ENCODE assay signal across 13 cellular contexts in genomic region chr15:71114066-71114680, GRCh38. TPM values are rescaled to one million over a fixed set of nuclear protein-coding genes. Genes with fewer than 3 reads are reported as not detected.
A peak's percentile ranks its signal among the peaks of the same experiment; 100 is the strongest.
DNase-seq lines count a peak whose midpoint lies in the region; ATAC-seq and TF ChIP-seq lines count a peak whose summit lies in the region.
"Had no signal": no experiment of that assay in that cellular context is flagged by ENCODE, and none has a peak within 500 bp of the region (broad histone marks: within the 10 kb centered on the region; RNA-seq: fewer than 3 reads in every experiment).

No MANE protein-coding gene starts in this region.

- no peak overlapping the region for H2BK15ac ChIP-seq in H9 (ENCODE audit: low read depth, low read length)

- H3K27ac ChIP-seq in H9 (ENCODE audit: insufficient read length, low read depth, low read length) (no peak overlapping the region), prostate gland (peak overlapping the region; percentile 89 to 93)
- H3K27ac ChIP-seq: HL-60 had no signal

- WGBS in H9 (ENCODE audit: extremely low coverage, insufficient read length, low lambda C conversion rate): no CpG with 5 or more reads among the region's 11 CpGs
- WGBS in prostate gland: 58% methylated on average over 11 of the region's 11 CpGs

- H3K9me3 ChIP-seq in H9 (ENCODE audit: control insufficient read depth, low read depth, low read length): no peaks in the 10 kb centered on the region
- H3K9me3 ChIP-seq in iPS-15b (ENCODE audit: control insufficient read depth, insufficient read depth, low read length): no peaks in the 10 kb centered on the region
- H3K9me3 ChIP-seq in prostate gland: no peaks in the 10 kb centered on the region
- H3K9me3 ChIP-seq in mucosa of descending colon: no peaks in the 10 kb centered on the region
- H3K9me3 ChIP-seq: adrenal gland, MG63 had no signal

- H3K4ac ChIP-seq in H9 (ENCODE audit: low read depth, low read length): no peak overlapping the region

- H3K79me2 ChIP-seq in H9 (ENCODE audit: insufficient read depth, low read length): no peaks in the 10 kb centered on the region

- H3K79me1 ChIP-seq in H9 (ENCODE audit: insufficient read depth, low read depth, low read length, poor library complexity, severe bottlenecking): no peaks in the 10 kb centered on the region

- H3K27ac Mint-ChIP-seq in H9: no peak overlapping the region
- H3K27ac Mint-ChIP-seq: CD14-positive monocyte had no signal

- H3K9ac ChIP-seq in H9 (ENCODE audit: extremely low read depth, insufficient read length, low read length): no peak overlapping the region
- H3K9ac ChIP-seq in iPS-15b (ENCODE audit: low read depth, low read length): no peak overlapping the region

- H3K9me3 Mint-ChIP-seq in H9: no peaks in the 10 kb centered on the region

- H3K27me3 Mint-ChIP-seq in H9 (ENCODE audit: low read depth): peaks cover 45% of the 10 kb centered on the region

- no peak overlapping the region for H4K5ac ChIP-seq in H9 (ENCODE audit: insufficient read length, low read depth, low read length)

- no peak overlapping the region for H2AK5ac ChIP-seq in H9 (ENCODE audit: insufficient read length, low read length)

- no peak overlapping the region for H2BK12ac ChIP-seq in H9 (ENCODE audit: insufficient read length, low read depth, low read length)

- H2BK120ac ChIP-seq in H9 (ENCODE audit: low read depth, low read length, poor library complexity, severe bottlenecking): no peak overlapping the region

- peak overlapping the region; percentile 78 for H3K4me3 ChIP-seq in iPS-15b (ENCODE audit: low read depth, low read length)
- no peak overlapping the region for H3K4me3 ChIP-seq in prostate gland
- no peak overlapping the region for H3K4me3 ChIP-seq in mucosa of descending colon

- H4K20me1 ChIP-seq in H9 (ENCODE audit: control insufficient read depth, insufficient read depth, insufficient read length): no peaks in the 10 kb centered on the region

- DNase-seq in H9 (peak; percentile 45), NCI-H748 treated with DMSO at 0.1 percent for 48 hours (lab: John Stamatoyannopoulos, UW) (peak; percentile 43), prostate gland (ENCODE audit: low spot score) (no peak), SIG-M5 treated with dmso at 0.1 percent for 504 hours (lab: John Stamatoyannopoulos, UW; ENCODE audit: unreplicated experiment) (no peak), mucosa of descending colon (no peak)
- DNase-seq: MG63; stimulated activated naive CD4-positive, alpha-beta T cell treated with Interleukin-2 at 50 U/mL for 16 hours had no signal

- H3K4me2 ChIP-seq in H9 (ENCODE audit: insufficient read depth, insufficient read length, low read length): peak overlapping the region; percentile 65

- peak overlapping the region; percentile 81 to 88 for H3K4me3 Mint-ChIP-seq in H9

- peak overlapping the region; percentile 94 for H2AFZ ChIP-seq in H9 (ENCODE audit: low read length)

- no peak overlapping the region for H2BK20ac ChIP-seq in H9 (ENCODE audit: low read depth, low read length, poor library complexity, severe bottlenecking)

- no peak overlapping the region for H4K8ac ChIP-seq in H9 (replicated peaks; ENCODE audit: insufficient read length, low read depth, low read length)

- TF ChIP-seq CTCF in H9 (conservative IDR thresholded peaks at IDR 0.05): no peak
- no peak for TF ChIP-seq CTCF in prostate gland (IDR thresholded peaks at IDR 0.05)
- TF ChIP-seq CTCF in mucosa of descending colon (IDR thresholded peaks at IDR 0.05): no peak

- no peaks in the 10 kb centered on the region for H3K36me3 Mint-ChIP-seq in H9 (ENCODE audit: insufficient read depth in 1 of 3, low read depth in 3 of 3)

- H3K4me1 ChIP-seq in H9 (ENCODE audit: insufficient read depth, low read length) (peaks cover 9% of the 10 kb centered on the region; the same call in 1 of the 2 replicates), iPS-15b (ENCODE audit: control insufficient read depth, insufficient read depth, low read length) (peaks cover 7% of the 10 kb centered on the region), prostate gland (replicated peaks) (no peaks in the 10 kb centered on the region), mucosa of descending colon (ENCODE audit: low read depth) (peaks cover 25% of the 10 kb centered on the region)

- H3K56ac ChIP-seq in H9 (ENCODE audit: insufficient read length, low read depth, low read length): no peak overlapping the region

- peaks cover 54 to 63% of the 10 kb centered on the region in 2 experiments for H3K4me1 Mint-ChIP-seq in H9

- H3K36me3 ChIP-seq in iPS-15b (ENCODE audit: control insufficient read depth, insufficient read depth, low read length) (no peaks in the 10 kb centered on the region), prostate gland (no peaks in the 10 kb centered on the region), mucosa of descending colon (ENCODE audit: low read depth) (no peaks in the 10 kb centered on the region)
- H3K36me3 ChIP-seq: adrenal gland, MG63 had no signal

- H3K23ac ChIP-seq in H9 (ENCODE audit: insufficient read length, low read depth, low read length): no peak overlapping the region

- H3K27me3 ChIP-seq in H9 (ENCODE audit: insufficient read depth, low read length) (peaks cover 6% of the 10 kb centered on the region; the same call in 1 of the 2 replicates), iPS-15b (ENCODE audit: control insufficient read depth, insufficient read depth, low read length) (peaks cover 24% of the 10 kb centered on the region), prostate gland (replicated peaks; ENCODE audit: insufficient read depth) (no peaks in the 10 kb centered on the region)
- H3K27me3 ChIP-seq: adrenal gland, MG63 had no signal

- intact Hi-C loops in prostate gland (cut with DNase I) (no loop called here), mucosa of descending colon (cut with DNase I, micrococcal nuclease) (no loop called here)

- H4K91ac ChIP-seq in H9 (ENCODE audit: insufficient read length, low read depth, low read length): no peak overlapping the region

- no peak overlapping the region for H3K14ac ChIP-seq in H9 (ENCODE audit: insufficient read depth, low read length)

- H3K23me2 ChIP-seq in H9 (ENCODE audit: insufficient read length, low read depth, low read length, poor library complexity, severe bottlenecking): peaks cover 13% of the 10 kb centered on the region

- H3K18ac ChIP-seq in H9 (ENCODE audit: insufficient read length, low read depth, low read length): no peak overlapping the region

- H2BK5ac ChIP-seq in H9 (ENCODE audit: insufficient read length, low read length): no peak overlapping the region

- ATAC-seq in HG03457 (IDR thresholded peaks at IDR 0.05; ENCODE audit: unreplicated experiment) (no peak), mucosa of descending colon (no peak)
- ATAC-seq: activated CD4-positive, CD25-positive, alpha-beta regulatory T cell treated with anti-CD3 and anti-CD28 coated beads, Interleukin-2, amount 50 U/mL, for 24 hours had no signal

- TF ChIP-seq POLR2A in prostate gland (IDR thresholded peaks at IDR 0.05): no peak

- H3T11ph ChIP-seq in H9 (ENCODE audit: low read length): no peak overlapping the region

RNA-seq across cellular contexts. Expression of gene THSD4, which starts 1.1 kb away (rescaled TPM):
- total RNA-seq in H9 (2021) (5.5 and 5.7 TPM in 2 replicates), prostate gland (100 to 1,000 TPM in 1 of 2 donors, 10 to 100 TPM in 1; 84.1 to 223 TPM), mucosa of descending colon (10 to 100 TPM; 18.3 to 46.2 (median 27.1) TPM)

Comparison
In these comparisons a context has a peak if more than half of its experiments do, and no peak if none do; other contexts are left out.
1. DNase-seq: peak in H9 (single experiment) and NCI-H748 treated with DMSO at 0.1 percent for 48 hours (single experiment); none in prostate gland (single experiment), SIG-M5 treated with dmso at 0.1 percent for 504 hours (single experiment) and mucosa of descending colon (0 of 3).